Comparison of ENCODE assay signal across 18 cellular contexts in genomic region chr4:69050853-69051575, GRCh38. TPM values are rescaled to one million over a fixed set of nuclear protein-coding genes. Genes with fewer than 3 reads are reported as not detected.
A peak's percentile ranks its signal among the peaks of the same experiment; 100 is the strongest.
DNase-seq lines count a peak whose midpoint lies in the region; ATAC-seq and TF ChIP-seq lines count a peak whose summit lies in the region.
"Not testable (repeated sequence)": the region's sequence is repeated elsewhere in the genome, so short reads cannot be mapped to it uniquely, and the experiment has no call there.
"Had no signal": no experiment of that assay in that cellular context is flagged by ENCODE, and none has a peak within 500 bp of the region (broad histone marks: within the 10 kb centered on the region; RNA-seq: fewer than 3 reads in every experiment).

No MANE protein-coding gene starts in this region.

- ATAC-seq in GM23338, result peak; percentile 68

- not testable (repeated sequence) for H3K4me2 ChIP-seq in GM23338
- H3K4me2 ChIP-seq in SK-N-SH, result peak overlapping the region; percentile 35; the same call in 1 of the 2 replicates

- H3F3A ChIP-seq in GM23338 (replicated peaks; ENCODE audit: low read depth); SK-N-SH (replicated peaks; ENCODE audit: insufficient read depth): not testable (repeated sequence)

- not testable (repeated sequence) for H3K79me2 ChIP-seq in GM23338 (replicated peaks; ENCODE audit: insufficient read depth); SK-N-SH (ENCODE audit: insufficient read depth)

- H3K4me1 ChIP-seq in GM23338 (ENCODE audit: insufficient read depth); SK-N-SH (ENCODE audit: control insufficient read depth in 1 of 2, insufficient read depth in 2 of 2, low read depth in 1 of 2, low read length in 1 of 2); cardiac muscle cell (ENCODE audit: low read depth): not testable (repeated sequence)

- not testable (repeated sequence) for H3K27ac ChIP-seq in GM23338 (ENCODE audit: low read depth); SK-N-SH (ENCODE audit: low read depth in 2 of 2, low read length in 1 of 2); cardiac muscle cell

- not testable (repeated sequence) for TF ChIP-seq CTCF in GM23338 (conservative IDR thresholded peaks at IDR 0.05; ENCODE audit: low read depth in 2 of 2); SK-N-SH (IDR thresholded peaks at IDR 0.05); cardiac muscle cell (IDR thresholded peaks at IDR 0.05; ENCODE audit: low read depth, low read length)

- H3K36me3 Mint-ChIP-seq in GM23338 (ENCODE audit: low read depth), result not testable (repeated sequence)

- POLR2A ChIA-PET in SK-N-SH (lab: Yijun Ruan, JAX), result not testable (repeated sequence)

- not testable (repeated sequence) for H3K36me3 ChIP-seq in GM23338 (ENCODE audit: insufficient read depth); SK-N-SH (replicated peaks in 1 of 2; ENCODE audit: control insufficient read depth in 1 of 2, insufficient read depth in 2 of 2, low read length in 1 of 2); cardiac muscle cell

- H3K4me1 Mint-ChIP-seq in GM23338, result peaks cover 11% of the 10 kb centered on the region; the same call in 2 of the 3 replicates

- not testable (repeated sequence) for H3K27me3 ChIP-seq in GM23338 (ENCODE audit: insufficient read depth); SK-N-SH (ENCODE audit: insufficient read depth); cardiac muscle cell

- not testable (repeated sequence) for TF ChIP-seq RAD21 in SK-N-SH (IDR thresholded peaks at IDR 0.05; ENCODE audit: low read length)

- H3K9ac ChIP-seq in SK-N-SH, result not testable (repeated sequence)

- peak overlapping the region; percentile 63; the same call in 1 of the 2 replicates for H2AFZ ChIP-seq in GM23338
- peak overlapping the region; percentile 18; the same call in 1 of the 2 replicates for H2AFZ ChIP-seq in SK-N-SH (ENCODE audit: low read depth)

- TF ChIP-seq EP300 in SK-N-SH (IDR thresholded peaks at IDR 0.05; ENCODE audit: borderline replicate concordance in 1 of 2, low read depth in 1 of 2, low read length in 1 of 2), result not testable (repeated sequence)

- H3K9me2 ChIP-seq in GM23338 (ENCODE audit: insufficient read depth); SK-N-SH: not testable (repeated sequence)

- not testable (repeated sequence) for H3K9me3 Mint-ChIP-seq in GM23338

- DNase-seq in ACHN (peak; percentile 55), GM23338 (ENCODE audit: low spot score) (peak; percentile 8), ecto neural progenitor cell (ENCODE audit: low spot score) (peak; percentile 60), cardiac muscle cell (ENCODE audit: low read depth in 1 of 2, low spot score in 1 of 2) (peak; percentile 5 to 27), left kidney (ENCODE audit: low read depth, low spot score) (peak; percentile 53), myocyte (ENCODE audit: low read depth) (peak; percentile 34), retina (peak; percentile 38)
- DNase-seq in SK-N-SH, result not testable (repeated sequence)

- not testable (repeated sequence) for H3K4me3 Mint-ChIP-seq in GM23338

- not testable (repeated sequence) for H3K27me3 Mint-ChIP-seq in GM23338 (ENCODE audit: insufficient read depth, low read depth, poor library complexity)

- H3K27ac Mint-ChIP-seq in GM23338, result not testable (repeated sequence)

- H3K9me3 ChIP-seq in SK-N-SH; cardiac muscle cell (ENCODE audit: low read depth): not testable (repeated sequence)

- CTCF ChIA-PET in SK-N-SH (lab: Yijun Ruan, JAX), result not testable (repeated sequence)

- in situ Hi-C loops in ACHN (cut with HindIII; ENCODE audit: low pct_ligation_motif_present, low pct_unique_long_range_greater_than_20kb, low sequenced_read_pairs), result not testable (repeated sequence)

- not testable (repeated sequence) for H3K4me3 ChIP-seq in GM23338; SK-N-SH (ENCODE audit: low read depth in 2 of 2, low read length in 1 of 2); cardiac muscle cell

- not testable (repeated sequence) for H4K20me1 ChIP-seq in GM23338 (replicated peaks; ENCODE audit: insufficient read depth); SK-N-SH (ENCODE audit: insufficient read depth)

- 55% methylated on average over 10 of the region's 12 CpGs for WGBS in SK-N-SH (ENCODE audit: low lambda C conversion rate)

RNA-seq across cellular contexts. Expression of gene UGT2B7, which starts 45.3 kb away (rescaled TPM):
- not detected in 2 replicates for total RNA-seq in GM23338 (2014; rRNA removed; shearing (Covaris generic))
- polyA plus RNA-seq in GM23338 (2016; fragmentation: Nextera tagmentation; extraction: Ambion mirVana) (not detected in 2 replicates), SK-N-SH (2012; rRNA removed) (not detected in 2 replicates), cardiac muscle cell (not detected in 2 replicates)
- polyA plus RNA-seq in SK-N-SH (2012; cell fraction: cytosol; rRNA removed), result not detected in 2 replicates
- polyA plus RNA-seq in SK-N-SH (2012; cell fraction: nucleus; rRNA removed), result not detected in 2 replicates
- total RNA-seq in cardiac muscle cell (not detected in 2 replicates), myocyte (0.43 and 1.5 TPM in 2 replicates)
- polyA plus RNA-seq in myocyte (2012), result 0.53 TPM
- total RNA-seq: activated CD4-positive, alpha-beta T cell treated with anti-CD3 and anti-CD28 coated beads for 36 hours; activated CD8-positive, alpha-beta T cell treated with anti-CD3 and anti-CD28 coated beads for 36 hours; activated T-helper 1 cell treated with anti-CD3 and anti-CD28 coated beads, Interleukin-12 subunit alpha, Interleukin-12 subunit beta, Interleukin-2, Interleukin-4 antibody, amounts not matched to agents 30 ng/mL and 10 ng/mL and 1 ng/mL, durations not matched to agents 14 hours and 24 hours and 36 hours; CD4-positive, CD25-positive, alpha-beta regulatory T cell; dermis microvascular lymphatic vessel endothelial cell; mesenteric fat pad; naive thymus-derived CD4-positive, alpha-beta T cell; temporal lobe; vagina had no signal
- polyA plus RNA-seq: CD4-positive, CD25-positive, alpha-beta regulatory T cell; naive thymus-derived CD4-positive, alpha-beta T cell; ovary had no signal
